ENCODE assay signal across 16 cellular contexts in the genomic region with DNA sequence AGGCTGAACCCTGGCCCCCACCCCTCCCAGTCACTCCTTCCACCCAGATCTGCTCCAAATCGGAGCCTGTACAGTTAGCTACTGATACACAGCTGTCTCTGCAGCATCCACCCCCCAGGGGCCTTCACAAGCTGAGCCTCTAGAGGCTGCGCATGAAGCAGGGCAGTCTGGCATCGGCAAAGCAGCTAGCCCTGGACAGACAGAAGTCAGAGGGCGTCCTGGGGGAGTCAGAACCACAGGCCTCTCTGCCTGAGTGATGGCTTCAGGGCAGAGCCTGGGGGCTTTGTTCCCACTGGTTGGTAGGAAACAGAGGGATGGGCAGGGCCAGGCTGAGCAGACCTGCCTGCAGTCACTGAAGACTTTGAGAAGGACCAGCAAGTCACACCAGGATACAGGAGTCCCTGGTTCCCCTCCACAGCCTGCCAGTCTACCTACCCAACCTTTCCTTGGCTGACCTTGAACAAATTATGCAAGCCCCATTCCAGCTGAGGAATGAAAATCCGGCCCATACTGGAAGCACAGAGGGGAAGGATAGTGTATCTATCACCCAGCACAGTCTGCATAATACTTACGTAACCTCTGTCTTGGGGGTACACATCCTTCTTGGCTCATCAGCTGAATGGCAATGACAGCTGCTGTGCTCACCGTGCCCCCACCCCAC. TPM values are rescaled to one million over a fixed set of nuclear protein-coding genes. Genes with fewer than 3 reads are reported as not detected.
DNase-seq lines count a peak whose midpoint lies in the region; ATAC-seq and TF ChIP-seq lines count a peak whose summit lies in the region.
"Had no signal": no experiment of that assay in that cellular context is flagged by ENCODE, and none has a peak within 500 bp of the region (broad histone marks: within the 10 kb centered on the region; RNA-seq: fewer than 3 reads in every experiment).

No MANE protein-coding gene starts in this region.

- H3K4me2 ChIP-seq in GM23248 (ENCODE audit: unreplicated experiment): peak overlapping the region; percentile 12
- H3K4me2 ChIP-seq: KMS-11 had no signal

- peaks cover 44% of the 10 kb centered on the region for H3K4me1 ChIP-seq in GM23248 (ENCODE audit: insufficient read depth)
- peaks cover 100% of the 10 kb centered on the region for H3K4me1 ChIP-seq in left ventricle myocardium inferior
- H3K4me1 ChIP-seq in transverse colon: peaks cover 45 to 72% (median 52%) of the 10 kb centered on the region in 4 donors
- peaks cover 47% of the 10 kb centered on the region for H3K4me1 ChIP-seq in upper lobe of right lung

- TF ChIP-seq POLR2A in transverse colon (IDR thresholded peaks at IDR 0.05): no peak

- H3K27ac ChIP-seq in GM23248 (no peak overlapping the region), left ventricle myocardium inferior (replicated peaks) (peak overlapping the region; percentile 100), transverse colon (no peak overlapping the region), upper lobe of right lung (no peak overlapping the region)
- H3K27ac ChIP-seq: KMS-11 had no signal

- peaks cover 41% of the 10 kb centered on the region for H4K20me1 ChIP-seq in GM23248 (ENCODE audit: insufficient read depth)

- H3K4me3 ChIP-seq in GM23248 (no peak overlapping the region), left ventricle myocardium inferior (peak overlapping the region; percentile 48), transverse colon (no peak overlapping the region), upper lobe of right lung (no peak overlapping the region)
- H3K4me3 ChIP-seq: ovary had no signal

- DNase-seq in GM23248 (no peak), T-helper 17 cell (no peak), left ventricle myocardium inferior (no peak), retina (peak; percentile 49), transverse colon (no peak), upper lobe of right lung (no peak), cerebellar nuclear complex (lab: John Stamatoyannopoulos, UW) (no peak), cortex of kidney (lab: John Stamatoyannopoulos, UW) (no peak)
- DNase-seq: activated CD4-positive, alpha-beta T cell treated with anti-CD3 and anti-CD28 coated beads, Interleukin-2, amount 50 U/mL, for 1 hour; GDM1; ovary; stimulated activated CD4-positive, alpha-beta T cell treated with anti-CD3 and anti-CD28 coated beads, Interleukin-4, amount 100 ng/mL, for 1 hour; stimulated activated naive B cell treated with anti-CD40 and anti-IgM and Interleukin-4, amounts not matched to agents 10 μg/mL and 1 μg/mL and 100 μg/mL, for 72 hours had no signal

- H3K36me3 Mint-ChIP-seq in T-helper 17 cell (ENCODE audit: low read depth): no peaks in the 10 kb centered on the region

- TF ChIP-seq EP300 in transverse colon (IDR thresholded peaks at IDR 0.05; ENCODE audit: low read depth): no peak

- in situ Hi-C loops in GM23248 (cut with MboI): no loop called here
- in situ Hi-C loops in transverse colon (cut with MboI; ENCODE audit: low pct_ligation_motif_present in 1 of 4, low pct_unique_long_range_greater_than_20kb in 1 of 4, low sequenced_read_pairs in 3 of 4): no loop called here

- ATAC-seq in T-helper 17 cell (no peak), upper lobe of right lung (no peak)
- ATAC-seq: stimulated activated naive B cell treated with anti-CD40 and anti-IgM and Interleukin-4, amounts not matched to agents 10 μg/mL and 1 μg/mL and 100 μg/mL, for 72 hours had no signal

- H3K27me3 Mint-ChIP-seq in T-helper 17 cell: no peaks in the 10 kb centered on the region
- H3K27me3 Mint-ChIP-seq: CD4-positive, CD25-positive, alpha-beta regulatory T cell; stimulated activated naive B cell treated with anti-CD40 and anti-IgM and Interleukin-4, amounts not matched to agents 10 μg/mL and 1 μg/mL and 100 μg/mL, for 72 hours had no signal

- H3K9me3 ChIP-seq in GM23248 (ENCODE audit: low read depth): no peaks in the 10 kb centered on the region
- no peaks in the 10 kb centered on the region for H3K9me3 ChIP-seq in T-helper 17 cell (ENCODE audit: control insufficient read depth, low read length, poor library complexity, severe bottlenecking)
- H3K9me3 ChIP-seq in left ventricle myocardium inferior (replicated peaks): no peaks in the 10 kb centered on the region
- no peaks in the 10 kb centered on the region for H3K9me3 ChIP-seq in transverse colon
- no peaks in the 10 kb centered on the region for H3K9me3 ChIP-seq in upper lobe of right lung
- H3K9me3 ChIP-seq: ovary had no signal

- H3K27me3 ChIP-seq in GM23248 (replicated peaks; ENCODE audit: insufficient read depth) (no peaks in the 10 kb centered on the region), left ventricle myocardium inferior (ENCODE audit: low read depth) (no peaks in the 10 kb centered on the region), transverse colon (no peaks in the 10 kb centered on the region), upper lobe of right lung (no peaks in the 10 kb centered on the region)
- H3K27me3 ChIP-seq: ovary had no signal

- H3F3A ChIP-seq in GM23248 (ENCODE audit: insufficient read depth): peaks cover 21% of the 10 kb centered on the region; the same call in 1 of the 2 replicates

- H2AFZ ChIP-seq in GM23248: no peak overlapping the region

- H3K4me1 Mint-ChIP-seq in T-helper 17 cell: peaks cover 33% of the 10 kb centered on the region

- no peak for TF ChIP-seq CTCF in left ventricle myocardium inferior (IDR thresholded peaks at IDR 0.05; ENCODE audit: borderline replicate concordance)
- no peak for TF ChIP-seq CTCF in transverse colon (IDR thresholded peaks at IDR 0.05)
- no peak for TF ChIP-seq CTCF in upper lobe of right lung (IDR thresholded peaks at IDR 0.05)

- H3K9ac ChIP-seq in GM23248: 0 out of 2 replicates have a peak overlapping the region, but pooled peaks have one; percentile 19
- H3K9ac ChIP-seq: KMS-11 had no signal

- intact Hi-C loops in left ventricle myocardium inferior (cut with micrococcal nuclease) (no loop called here), transverse colon (cut with DNase I; ENCODE audit: low total_unique reads) (no loop called here), upper lobe of right lung (cut with DNase I) (no loop called here)

- no peaks in the 10 kb centered on the region for H3K9me2 ChIP-seq in GM23248 (ENCODE audit: insufficient read depth)

- H3K79me2 ChIP-seq in GM23248 (ENCODE audit: insufficient read depth): peaks cover 100% of the 10 kb centered on the region

- H3K36me3 ChIP-seq in GM23248 (ENCODE audit: low read depth) (peaks cover 10% of the 10 kb centered on the region), left ventricle myocardium inferior (peaks cover 10% of the 10 kb centered on the region), transverse colon (peaks cover 0 to 5% (median 0%) of the 10 kb centered on the region in 4 donors), upper lobe of right lung (peaks cover 12% of the 10 kb centered on the region)
- H3K36me3 ChIP-seq: ovary had no signal

- 70 to 73% methylated on average over 7 of the region's 7 CpGs for WGBS in GM23248 (ENCODE audit: low coverage in 1 of 2, low lambda C conversion rate in 2 of 2, missing lambda C conversion rate in 2 of 2), 2 experiments
- 56 to 75% methylated on average over 3 to 7 of the region's 7 CpGs for WGBS in transverse colon (ENCODE audit: low coverage in 1 of 2), 2 donors

- no peak overlapping the region for H3K4me3 Mint-ChIP-seq in T-helper 17 cell
- H3K4me3 Mint-ChIP-seq: T-helper 2 cell treated with Interferon-gamma antibody and Interleukin-4, amounts not matched to agents 5 μg/mL and 100 μg/mL, for 36 hours had no signal

- H3K27ac Mint-ChIP-seq in T-helper 17 cell: peak overlapping the region; percentile 72

RNA-seq across cellular contexts. Expression of a gene that starts 8.7 kb away (rescaled TPM):
- total RNA-seq in GM23248 (2014; rRNA removed; shearing (Covaris generic)): 329 and 332 TPM in 2 replicates
- polyA plus RNA-seq in GM23248 (2016; fragmentation: Nextera tagmentation; extraction: Ambion mirVana): 318 and 337 TPM in 2 replicates
- total RNA-seq in T-helper 17 cell: 10 to 100 TPM; 58.1 to 71.4 TPM
- 501 TPM for total RNA-seq in left ventricle myocardium inferior
- total RNA-seq in transverse colon: 100 to 1,000 TPM; 106 to 210 (median 180) TPM
- total RNA-seq in upper lobe of right lung: 112 TPM

RNA-seq across cellular contexts. Expression of a gene that starts 27.6 kb away (rescaled TPM):
- total RNA-seq in GM23248 (2014; rRNA removed; shearing (Covaris generic)): 126 and 128 TPM in 2 replicates
- polyA plus RNA-seq in GM23248 (2016; fragmentation: Nextera tagmentation; extraction: Ambion mirVana): 121 and 122 TPM in 2 replicates
- total RNA-seq in T-helper 17 cell (10 to 100 TPM; 12.1 to 13.5 TPM), left ventricle myocardium inferior (34.4 TPM), transverse colon (10 to 100 TPM; 36.5 to 91.7 (median 45.6) TPM), upper lobe of right lung (33.4 TPM)
